In genomic region chr19:49431330-49431749, GRCh38 we compare ENCODE assay signal across 2 cellular contexts.
TF ChIP-seq lines count a peak whose summit lies in the region.

No MANE protein-coding gene starts in this region.

TF ChIP-seq in HEK293, 187 proteins besides CTCF, POLR2A, EP300 and RAD21:
- TF ChIP-seq, protein P1, sequence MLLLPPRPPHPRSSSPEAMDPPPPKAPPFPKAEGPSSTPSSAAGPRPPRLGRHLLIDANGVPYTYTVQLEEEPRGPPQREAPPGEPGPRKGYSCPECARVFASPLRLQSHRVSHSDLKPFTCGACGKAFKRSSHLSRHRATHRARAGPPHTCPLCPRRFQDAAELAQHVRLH (tag by site-specific recombination; IDR thresholded peaks at IDR 0.05), result no peak
- TF ChIP-seq ZBTB6 (tag by site-specific recombination; IDR thresholded peaks at IDR 0.05), result peak; percentile 80; the same call in 1 of the 2 replicates
- no peak for TF ChIP-seq ZNF664 (tag by site-specific recombination; IDR thresholded peaks at IDR 0.05)
- peak; percentile 100 for TF ChIP-seq KLF1 (tag by site-specific recombination; IDR thresholded peaks at IDR 0.05)
- TF ChIP-seq KLF8 (tag by site-specific recombination; IDR thresholded peaks at IDR 0.05), result peak; percentile 92
- TF ChIP-seq KLF9 (tag by site-specific recombination; IDR thresholded peaks at IDR 0.05; ENCODE audit: low read depth), result peak; percentile 65
- no peak for TF ChIP-seq BCL11B (tag by site-specific recombination; IDR thresholded peaks at IDR 0.05; ENCODE audit: low read depth)
- no peak for TF ChIP-seq ZNF670 (tag by site-specific recombination; IDR thresholded peaks at IDR 0.05; ENCODE audit: low read depth)

TF ChIP-seq in GM12878, 131 proteins besides CTCF, POLR2A, EP300 and RAD21:
- TF ChIP-seq NR2C2 (IDR thresholded peaks at IDR 0.05; ENCODE audit: borderline replicate concordance, control insufficient read depth, insufficient read length, low read depth) (no peak), NFIC (IDR thresholded peaks at IDR 0.05; ENCODE audit: low read depth, low read length) (no peak), BCLAF1 (IDR thresholded peaks at IDR 0.05) (no peak), ASH2L (IDR thresholded peaks at IDR 0.05; ENCODE audit: borderline replicate concordance, low read depth) (no peak), ZNF24 (IDR thresholded peaks at IDR 0.05) (no peak), PAX8 (IDR thresholded peaks at IDR 0.05) (no peak), ATF7 (IDR thresholded peaks at IDR 0.05; ENCODE audit: low read depth) (no peak), MAX (IDR thresholded peaks at IDR 0.05; ENCODE audit: low read depth, low read length) (no peak), MTA2 (IDR thresholded peaks at IDR 0.05; ENCODE audit: low read depth) (no peak), ESRRA (IDR thresholded peaks at IDR 0.05; ENCODE audit: low read length) (no peak), EZH2 (IDR thresholded peaks at IDR 0.05; ENCODE audit: borderline replicate concordance, control insufficient read depth, low read depth, low read length) (no peak), TCF3 (IDR thresholded peaks at IDR 0.05; ENCODE audit: borderline replicate concordance, insufficient read depth, low read depth, low read length) (no peak), GATAD2B (conservative IDR thresholded peaks at IDR 0.05; ENCODE audit: low read depth) (no peak)
- TF ChIP-seq, protein P2, sequence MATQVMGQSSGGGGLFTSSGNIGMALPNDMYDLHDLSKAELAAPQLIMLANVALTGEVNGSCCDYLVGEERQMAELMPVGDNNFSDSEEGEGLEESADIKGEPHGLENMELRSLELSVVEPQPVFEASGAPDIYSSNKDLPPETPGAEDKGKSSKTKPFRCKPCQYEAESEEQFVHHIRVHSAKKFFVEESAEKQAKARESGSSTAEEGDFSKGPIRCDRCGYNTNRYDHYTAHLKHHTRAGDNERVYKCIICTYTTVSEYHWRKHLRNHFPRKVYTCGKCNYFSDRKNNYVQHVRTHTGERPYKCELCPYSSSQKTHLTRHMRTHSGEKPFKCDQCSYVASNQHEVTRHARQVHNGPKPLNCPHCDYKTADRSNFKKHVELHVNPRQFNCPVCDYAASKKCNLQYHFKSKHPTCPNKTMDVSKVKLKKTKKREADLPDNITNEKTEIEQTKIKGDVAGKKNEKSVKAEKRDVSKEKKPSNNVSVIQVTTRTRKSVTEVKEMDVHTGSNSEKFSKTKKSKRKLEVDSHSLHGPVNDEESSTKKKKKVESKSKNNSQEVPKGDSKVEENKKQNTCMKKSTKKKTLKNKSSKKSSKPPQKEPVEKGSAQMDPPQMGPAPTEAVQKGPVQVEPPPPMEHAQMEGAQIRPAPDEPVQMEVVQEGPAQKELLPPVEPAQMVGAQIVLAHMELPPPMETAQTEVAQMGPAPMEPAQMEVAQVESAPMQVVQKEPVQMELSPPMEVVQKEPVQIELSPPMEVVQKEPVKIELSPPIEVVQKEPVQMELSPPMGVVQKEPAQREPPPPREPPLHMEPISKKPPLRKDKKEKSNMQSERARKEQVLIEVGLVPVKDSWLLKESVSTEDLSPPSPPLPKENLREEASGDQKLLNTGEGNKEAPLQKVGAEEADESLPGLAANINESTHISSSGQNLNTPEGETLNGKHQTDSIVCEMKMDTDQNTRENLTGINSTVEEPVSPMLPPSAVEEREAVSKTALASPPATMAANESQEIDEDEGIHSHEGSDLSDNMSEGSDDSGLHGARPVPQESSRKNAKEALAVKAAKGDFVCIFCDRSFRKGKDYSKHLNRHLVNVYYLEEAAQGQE (IDR thresholded peaks at IDR 0.05; ENCODE audit: low read depth, low read length), result no peak
- TF ChIP-seq, protein P3, sequence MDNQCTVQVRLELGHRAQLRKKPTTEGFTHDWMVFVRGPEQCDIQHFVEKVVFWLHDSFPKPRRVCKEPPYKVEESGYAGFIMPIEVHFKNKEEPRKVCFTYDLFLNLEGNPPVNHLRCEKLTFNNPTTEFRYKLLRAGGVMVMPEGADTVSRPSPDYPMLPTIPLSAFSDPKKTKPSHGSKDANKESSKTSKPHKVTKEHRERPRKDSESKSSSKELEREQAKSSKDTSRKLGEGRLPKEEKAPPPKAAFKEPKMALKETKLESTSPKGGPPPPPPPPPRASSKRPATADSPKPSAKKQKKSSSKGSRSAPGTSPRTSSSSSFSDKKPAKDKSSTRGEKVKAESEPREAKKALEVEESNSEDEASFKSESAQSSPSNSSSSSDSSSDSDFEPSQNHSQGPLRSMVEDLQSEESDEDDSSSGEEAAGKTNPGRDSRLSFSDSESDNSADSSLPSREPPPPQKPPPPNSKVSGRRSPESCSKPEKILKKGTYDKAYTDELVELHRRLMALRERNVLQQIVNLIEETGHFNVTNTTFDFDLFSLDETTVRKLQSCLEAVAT (IDR thresholded peaks at IDR 0.05), result no peak
TF ChIP-seq in GM12878: peak in this region for 0.
